In the genomic region with DNA sequence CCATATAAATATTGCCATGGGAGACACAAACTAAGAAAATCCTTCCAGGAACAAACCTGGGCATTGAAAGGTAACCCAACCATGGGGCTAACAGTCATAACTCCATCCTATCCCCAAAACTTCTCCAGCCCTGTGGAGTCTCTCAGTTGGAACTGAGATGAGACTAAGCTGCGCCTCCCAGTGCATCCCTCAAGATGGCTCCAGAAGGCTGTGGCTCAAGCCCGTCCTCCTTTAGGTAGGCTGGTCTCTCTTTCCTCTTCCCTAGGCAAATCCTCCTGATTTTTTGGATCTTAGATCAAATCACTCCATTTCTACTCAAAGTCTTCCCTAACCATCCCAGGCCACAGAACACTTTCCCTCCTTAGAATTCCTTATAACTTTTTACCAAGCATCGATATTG, we compare ENCODE assay signal across 15 cellular contexts.
DNase-seq lines count a peak whose midpoint lies in the region; ATAC-seq and TF ChIP-seq lines count a peak whose summit lies in the region.
"Had no signal": no experiment of that assay in that cellular context is flagged by ENCODE, and none has a peak within 500 bp of the region (broad histone marks: within the 10 kb centered on the region; RNA-seq: fewer than 3 reads in every experiment).

No MANE protein-coding gene starts in this region.

- peaks cover 4% of the 10 kb centered on the region; the same call in 1 of the 2 replicates for H3K27me3 ChIP-seq in OCI-LY3 (ENCODE audit: low read depth, low read length)

- no peak overlapping the region for H3K27ac Mint-ChIP-seq in progenitor cell of endocrine pancreas
- H3K27ac Mint-ChIP-seq: B cell had no signal

- POLR2A ChIA-PET in HEK293 (lab: Yijun Ruan, JAX), result no interaction called here

- no peak overlapping the region for H2AFZ ChIP-seq in OCI-LY3 (ENCODE audit: low read depth, low read length)

- no peaks in the 10 kb centered on the region for H3K9me3 Mint-ChIP-seq in progenitor cell of endocrine pancreas (ENCODE audit: low read depth)

- no peak for TF ChIP-seq POLR2A in lower leg skin (IDR thresholded peaks at IDR 0.05)

- H3K4me1 ChIP-seq in HEK293 (ENCODE audit: control insufficient read depth, insufficient read depth, low read length) (no peaks in the 10 kb centered on the region), OCI-LY3 (ENCODE audit: low read length) (no peaks in the 10 kb centered on the region)

- H3K4me2 ChIP-seq in OCI-LY3 (ENCODE audit: low read length), result no peak overlapping the region

- DNase-seq in NCI-H146 (lab: John Stamatoyannopoulos, UW), result peak; percentile 18
- DNase-seq in NCI-H146 treated with DMSO at 0.1 percent for 48 hours (lab: John Stamatoyannopoulos, UW; ENCODE audit: unreplicated experiment), result no peak
- DNase-seq in iPS-NIHi7 (ENCODE audit: extremely low spot score), result peak; percentile 51
- DNase-seq in lower leg skin (ENCODE audit: low spot score in 2 of 2), result no peak
- DNase-seq in progenitor cell of endocrine pancreas (ENCODE audit: low spot score, unreplicated experiment), result no peak
- DNase-seq: GDM1, NCI-H1694, NCI-H2107, NCI-H345 had no signal

- CTCF ChIA-PET in HEK293 (lab: Yijun Ruan, JAX), result no interaction called here

- no peak overlapping the region for H3K9ac ChIP-seq in OCI-LY3 (ENCODE audit: low read length)

- peaks cover 2% of the 10 kb centered on the region for H3K27me3 Mint-ChIP-seq in progenitor cell of endocrine pancreas

- H3K9me3 ChIP-seq in HEK293 (ENCODE audit: control insufficient read depth, insufficient read depth, low read depth, low read length) (no peaks in the 10 kb centered on the region), OCI-LY3 (ENCODE audit: insufficient read depth, low read length) (no peaks in the 10 kb centered on the region)

- H4K20me1 ChIP-seq in OCI-LY3 (ENCODE audit: insufficient read depth, low read length), result no peaks in the 10 kb centered on the region

- no peak overlapping the region for H3K27ac ChIP-seq in HEK293 (ENCODE audit: extremely low read depth, low read depth, low read length)
- H3K27ac ChIP-seq in OCI-LY3 (ENCODE audit: low read length), result no peak overlapping the region
- H3K27ac ChIP-seq: 22Rv1, HL-60 had no signal

- no peak overlapping the region for H3K4me3 ChIP-seq in HEK293 (ENCODE audit: low read depth, low read length)
- no peak overlapping the region for H3K4me3 ChIP-seq in OCI-LY3 (ENCODE audit: low read length)
- no peak overlapping the region for H3K4me3 ChIP-seq in lower leg skin (ENCODE audit: low read depth, poor library complexity, severe bottlenecking)

- ATAC-seq in HG03025 (IDR thresholded peaks at IDR 0.05; ENCODE audit: low FRiP score, unreplicated experiment), result no peak

- H3K4me3 Mint-ChIP-seq in progenitor cell of endocrine pancreas (ENCODE audit: low read depth), result no peak overlapping the region
- H3K4me3 Mint-ChIP-seq: B cell had no signal

- intact Hi-C loops in lower leg skin (cut with DNase I; ENCODE audit: low total_unique reads), result no loop called here

- TF ChIP-seq CTCF in HEK293 (tag by site-specific recombination; IDR thresholded peaks at IDR 0.05) (peak; percentile 32; the same call in 1 of the 2 replicates), OCI-LY3 (IDR thresholded peaks at IDR 0.05; ENCODE audit: low read depth, low read length) (peak; percentile 34), lower leg skin (IDR thresholded peaks at IDR 0.05) (no peak), progenitor cell of endocrine pancreas (IDR thresholded peaks at IDR 0.05; ENCODE audit: unreplicated experiment) (no peak)

- 88 to 93% methylated on average over 3 of the region's 3 CpGs for WGBS in lower leg skin, 2 donors

- H3K79me2 ChIP-seq in OCI-LY3 (ENCODE audit: low read length), result no peaks in the 10 kb centered on the region

- peaks cover 6% of the 10 kb centered on the region for H3K4me1 Mint-ChIP-seq in progenitor cell of endocrine pancreas (ENCODE audit: low read depth)
- H3K4me1 Mint-ChIP-seq: B cell had no signal

- no peaks in the 10 kb centered on the region for H3K36me3 Mint-ChIP-seq in progenitor cell of endocrine pancreas (ENCODE audit: insufficient read depth)

- no peaks in the 10 kb centered on the region for H3K36me3 ChIP-seq in HEK293 (ENCODE audit: control insufficient read depth in 2 of 2, insufficient read depth in 1 of 2, low read length in 2 of 2)
- no peaks in the 10 kb centered on the region for H3K36me3 ChIP-seq in OCI-LY3 (replicated peaks; ENCODE audit: low read depth, low read length)

TF ChIP-seq in HEK293, 187 proteins besides CTCF, POLR2A, EP300 and RAD21:
- TF ChIP-seq, protein P1, sequence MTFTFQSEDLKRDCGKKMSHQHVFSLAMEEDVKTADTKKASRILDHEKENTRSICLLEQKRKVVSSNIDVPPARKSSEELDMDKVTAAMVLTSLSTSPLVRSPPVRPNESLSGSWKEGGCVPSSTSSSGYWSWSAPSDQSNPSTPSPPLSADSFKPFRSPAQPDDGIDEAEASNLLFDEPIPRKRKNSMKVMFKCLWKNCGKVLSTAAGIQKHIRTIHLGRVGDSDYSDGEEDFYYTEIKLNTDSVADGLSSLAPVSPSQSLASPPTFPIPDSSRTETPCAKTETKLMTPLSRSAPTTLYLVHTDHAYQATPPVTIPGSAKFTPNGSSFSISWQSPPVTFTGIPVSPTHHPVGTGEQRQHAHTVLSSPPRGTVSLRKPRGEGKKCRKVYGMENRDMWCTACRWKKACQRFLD (tag by site-specific recombination; IDR thresholded peaks at IDR 0.05), result no peak
- TF ChIP-seq ZBTB21 (tag by site-specific recombination; IDR thresholded peaks at IDR 0.05) (no peak), ZNF624 (tag by site-specific recombination; IDR thresholded peaks at IDR 0.05) (no peak), SCRT2 (tag by site-specific recombination; IDR thresholded peaks at IDR 0.05) (no peak), YY2 (tag by site-specific recombination; IDR thresholded peaks at IDR 0.05) (no peak), ZFP41 (tag by site-specific recombination; IDR thresholded peaks at IDR 0.05; ENCODE audit: borderline replicate concordance) (no peak), ZNF214 (tag by site-specific recombination; IDR thresholded peaks at IDR 0.05; ENCODE audit: borderline replicate concordance) (no peak), OVOL3 (tag by site-specific recombination; IDR thresholded peaks at IDR 0.05) (no peak), ZNF112 (tag by site-specific recombination; IDR thresholded peaks at IDR 0.05) (no peak), SP2 (tag by site-specific recombination; IDR thresholded peaks at IDR 0.05) (no peak)
- TF ChIP-seq, protein P2, sequence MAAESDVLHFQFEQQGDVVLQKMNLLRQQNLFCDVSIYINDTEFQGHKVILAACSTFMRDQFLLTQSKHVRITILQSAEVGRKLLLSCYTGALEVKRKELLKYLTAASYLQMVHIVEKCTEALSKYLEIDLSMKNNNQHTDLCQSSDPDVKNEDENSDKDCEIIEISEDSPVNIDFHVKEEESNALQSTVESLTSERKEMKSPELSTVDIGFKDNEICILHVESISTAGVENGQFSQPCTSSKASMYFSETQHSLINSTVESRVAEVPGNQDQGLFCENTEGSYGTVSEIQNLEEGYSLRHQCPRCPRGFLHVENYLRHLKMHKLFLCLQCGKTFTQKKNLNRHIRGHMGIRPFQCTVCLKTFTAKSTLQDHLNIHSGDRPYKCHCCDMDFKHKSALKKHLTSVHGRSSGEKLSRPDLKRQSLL (tag by site-specific recombination; IDR thresholded peaks at IDR 0.05), result no peak

Comparison
In these comparisons a context has a peak if more than half of its experiments do, and no peak if none do; other contexts are left out.
1. DNase-seq: peak in NCI-H146 (single experiment) and iPS-NIHi7 (single experiment); none in NCI-H146 treated with DMSO at 0.1 percent for 48 hours (single experiment), lower leg skin (0 of 2) and progenitor cell of endocrine pancreas (single experiment).
2. CTCF ChIP-seq: peak in HEK293 (single experiment) and OCI-LY3 (single experiment); none in lower leg skin (0 of 3) and progenitor cell of endocrine pancreas (single experiment).